ENCODE assay signal across 17 cellular contexts in genomic region chr15:62187425-62187824, GRCh38. TPM values are rescaled to one million over a fixed set of nuclear protein-coding genes. Genes with fewer than 3 reads are reported as not detected.
A peak's percentile ranks its signal among the peaks of the same experiment; 100 is the strongest.
DNase-seq lines count a peak whose midpoint lies in the region; ATAC-seq, FAIRE-seq and TF ChIP-seq lines count a peak whose summit lies in the region.
"Had no signal": no experiment of that assay in that cellular context is flagged by ENCODE, and none has a peak within 500 bp of the region (broad histone marks: within the 10 kb centered on the region; RNA-seq: fewer than 3 reads in every experiment).

No MANE protein-coding gene starts in this region.

- H3K9me3 ChIP-seq in esophagus squamous epithelium (no peaks in the 10 kb centered on the region), gastrocnemius medialis (no peaks in the 10 kb centered on the region), tibial nerve (no peaks in the 10 kb centered on the region)
- H3K9me3 ChIP-seq: Caco-2 had no signal

- H3K36me3 ChIP-seq in bronchial epithelial cell (ENCODE audit: control insufficient read depth, insufficient read depth, low read length) (no peaks in the 10 kb centered on the region), esophagus squamous epithelium (no peaks in the 10 kb centered on the region), gastrocnemius medialis (no peaks in the 10 kb centered on the region), tibial nerve (no peaks in the 10 kb centered on the region)

- H3K4me1 ChIP-seq in esophagus squamous epithelium (peaks cover 0 to 26% (median 12%) of the 10 kb centered on the region in 3 donors), gastrocnemius medialis (peaks cover 0 to 13% of the 10 kb centered on the region in 2 donors), tibial nerve (no peaks in the 10 kb centered on the region)
- H3K4me1 ChIP-seq: Caco-2 had no signal

- FAIRE-seq in bronchial epithelial cell (lab: Jason Lieb, UNC): no peak
- FAIRE-seq: A204.1, D721Med, H1, HepG2 had no signal

- in situ Hi-C loops in gastrocnemius medialis (cut with MboI; ENCODE audit: low sequenced_read_pairs in 4 of 4): no loop called here

- peak overlapping the region in 3 of 4 donors; percentile 30 to 77 (median 51) for H3K27ac ChIP-seq in esophagus squamous epithelium
- peak overlapping the region in 2 of 4 donors; percentile 22 to 33 for H3K27ac ChIP-seq in gastrocnemius medialis
- no peak overlapping the region for H3K27ac ChIP-seq in tibial nerve
- H3K27ac ChIP-seq: C4-2B had no signal

- peaks cover 2% of the 10 kb centered on the region for H3K27me3 ChIP-seq in bronchial epithelial cell (ENCODE audit: control insufficient read depth, insufficient read depth, low read length)
- H3K27me3 ChIP-seq in esophagus squamous epithelium: peaks cover 0 to 4% (median 0%) of the 10 kb centered on the region in 4 donors
- no peaks in the 10 kb centered on the region for H3K27me3 ChIP-seq in gastrocnemius medialis
- H3K27me3 ChIP-seq in tibial nerve: peaks cover 0 to 4% of the 10 kb centered on the region in 2 donors

- intact Hi-C loops in esophagus squamous epithelium (cut with DNase I): no loop called here
- intact Hi-C loops in gastrocnemius medialis (cut with DNase I; ENCODE audit: low total_unique reads): no loop called here

- H3K4me3 ChIP-seq in bronchial epithelial cell (ENCODE audit: low read depth, low read length): no peak overlapping the region
- H3K4me3 ChIP-seq in esophagus squamous epithelium: no peak overlapping the region
- no peak overlapping the region for H3K4me3 ChIP-seq in gastrocnemius medialis
- H3K4me3 ChIP-seq in tibial nerve: no peak overlapping the region

- DNase-seq in bronchial epithelial cell (ENCODE audit: low read depth) (peak; percentile 13), dermis blood vessel endothelial cell (peak; percentile 30), esophagus squamous epithelium (lab: John Stamatoyannopoulos, UW) (no peak), gastrocnemius medialis (peak in 1 of 2 donors; percentile 16), tibial nerve (ENCODE audit: low spot score in 2 of 2) (no peak)
- DNase-seq in activated CD4-positive, alpha-beta T cell treated with anti-CD3 and anti-CD28 coated beads, Interleukin-2, amount 50 U/mL, for 1 hour: no peak
- DNase-seq: ACHN; Caco-2; CD4-positive, alpha-beta T cell; GF-D8; H9 had no signal

- TF ChIP-seq POLR2A in esophagus squamous epithelium (IDR thresholded peaks at IDR 0.05): no peak
- TF ChIP-seq POLR2A in gastrocnemius medialis (IDR thresholded peaks at IDR 0.05): no peak
- TF ChIP-seq POLR2A in tibial nerve (IDR thresholded peaks at IDR 0.05): no peak

- whole genome bisulfite sequencing in esophagus squamous epithelium, 2 donors: 34 to 45% methylated on average over 4 to 5 of the region's 5 CpGs
- WGBS in tibial nerve, 2 donors: 72 to 75% methylated on average over 5 of the region's 5 CpGs

- TF ChIP-seq CTCF in bronchial epithelial cell (IDR thresholded peaks at IDR 0.05; ENCODE audit: insufficient read depth, low read length, severe bottlenecking): no peak
- TF ChIP-seq CTCF in esophagus squamous epithelium (IDR thresholded peaks at IDR 0.05): no peak
- TF ChIP-seq CTCF in gastrocnemius medialis (IDR thresholded peaks at IDR 0.05 in 4 of 5, conservative IDR thresholded peaks at IDR 0.05 in 1 of 5): no peak
- no peak for TF ChIP-seq CTCF in tibial nerve (IDR thresholded peaks at IDR 0.05)

- ATAC-seq in gastrocnemius medialis (peak; percentile 75 to 89), GM18909 (IDR thresholded peaks at IDR 0.05; ENCODE audit: poor library complexity, unreplicated experiment) (no peak)
- ATAC-seq: HepG2 had no signal

- no peak for TF ChIP-seq EP300 in tibial nerve (IDR thresholded peaks at IDR 0.05)

RNA-seq across cellular contexts. Expression of gene C2CD4B, which starts 22.3 kb away (rescaled TPM):
- total RNA-seq in bronchial epithelial cell (0.26 TPM in 2 replicates), dermis blood vessel endothelial cell (34.9 and 96.0 TPM in 2 replicates), esophagus squamous epithelium (under 1 TPM; 0.15 to 0.95 (median 0.43) TPM), gastrocnemius medialis (1 to 10 TPM; 1.5 to 3.2 (median 2.2) TPM), tibial nerve (1 to 10 TPM; 1.8 to 5.5 (median 3.0) TPM)
- total RNA-seq: HepG2 had no signal

Comparison
In these comparisons a context has a peak if more than half of its experiments do, and no peak if none do; other contexts are left out.
1. DNase-seq: peak in bronchial epithelial cell (single experiment) and dermis blood vessel endothelial cell (single experiment); none in esophagus squamous epithelium (single experiment), tibial nerve (0 of 2) and activated CD4-positive, alpha-beta T cell treated with anti-CD3 and anti-CD28 coated beads, Interleukin-2, amount 50 U/mL, for 1 hour (single experiment).
2. H3K27ac ChIP-seq: peak in esophagus squamous epithelium (3 of 4); none in tibial nerve (0 of 4).